Comparison of ENCODE assay signal across 35 cellular contexts in the genomic region with DNA sequence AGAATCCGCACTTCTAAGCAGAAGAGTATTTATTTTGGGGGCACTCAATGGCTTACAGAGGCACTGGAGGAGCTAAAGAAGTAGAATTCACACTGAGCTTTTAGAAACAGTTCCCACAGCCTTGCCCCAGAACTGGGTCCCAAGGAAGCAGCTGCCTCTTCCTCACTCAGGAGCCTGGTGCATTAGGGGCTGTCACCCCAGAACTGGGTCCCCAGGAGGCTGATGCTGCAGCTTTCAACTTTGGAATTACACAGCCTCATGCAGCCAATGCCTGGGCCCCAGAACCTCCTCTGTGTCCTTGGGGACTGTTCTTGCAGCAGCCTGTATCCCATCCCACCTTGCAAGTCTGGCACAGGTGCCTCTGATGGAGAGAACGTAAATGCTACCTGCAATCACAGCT.
"Had no signal": no experiment of that assay in that cellular context is flagged by ENCODE, and none has a peak within 500 bp of the region (broad histone marks: within the 10 kb centered on the region; RNA-seq: fewer than 3 reads in every experiment).

No MANE protein-coding gene starts in this region.

- H3K27me3 ChIP-seq: MG63 had no signal

- H3K36me3 ChIP-seq: MG63 had no signal

- DNase-seq: Karpas-422, Kasumi-1, KG1, MG63, MM.1S, MV-4-11, NCI-H1048, NCI-H1092, NCI-H1092 treated with DMSO at 0.1 percent for 48 hours, NCI-H1105, NCI-H1105 treated with DMSO at 0.1 percent for 48 hours, NCI-H1417, NCI-H1417 treated with DMSO at 0.1 percent for 48 hours, NCI-H1436, NCI-H1436 treated with DMSO at 0.1 percent for 48 hours, NCI-H1694, NCI-H1694 treated with DMSO at 0.1 percent for 48 hours, NCI-H187, NCI-H187 treated with DMSO at 0.1 percent for 48 hours, NCI-H1930, NCI-H2029, NCI-H2029 treated with DMSO at 0.1 percent for 48 hours, NCI-H2081, NCI-H2081 treated with DMSO at 0.1 percent for 48 hours, NCI-H2107, NCI-H2171, NCI-H2171 treated with DMSO at 0.1 percent for 48 hours, NCI-H2227 treated with DMSO at 0.1 percent for 48 hours, NCI-H226, NCI-H345, NCI-H446, NCI-H446 treated with DMSO at 0.1 percent for 48 hours, NCI-H510A, NCI-H510A treated with DMSO at 0.1 percent for 48 hours had no signal

- H3K9me3 ChIP-seq: MG63 had no signal

- H3K4me2 ChIP-seq: KMS-11 had no signal

- H3K27ac ChIP-seq: KMS-11 had no signal

- H3K4me3 ChIP-seq: MG63 had no signal
